Comparison of ENCODE assay signal across 3 cellular contexts in the genomic region with DNA sequence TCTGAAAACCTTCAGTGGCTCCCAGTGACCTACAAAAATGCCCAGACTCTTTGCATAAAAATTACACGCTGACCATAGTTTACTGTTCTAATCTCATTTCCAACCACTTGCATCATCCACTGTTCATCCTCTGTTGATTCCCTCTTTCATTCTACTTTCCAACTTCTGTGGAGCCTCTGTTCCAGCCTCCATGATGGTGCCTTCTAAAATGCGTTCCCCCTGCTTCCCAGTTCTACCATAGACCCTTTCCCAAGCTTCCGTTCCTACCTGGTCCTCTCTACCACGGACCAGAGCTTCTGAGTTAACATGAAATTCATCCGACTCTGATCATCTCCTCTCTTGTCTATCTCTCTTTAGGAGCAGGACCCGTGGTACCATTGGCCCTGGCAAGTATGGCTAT.
TF ChIP-seq lines count a peak whose summit lies in the region.

No MANE protein-coding gene starts in this region.

TF ChIP-seq in liver, 16 proteins besides CTCF, POLR2A, EP300 and RAD21:
- TF ChIP-seq ATF3 (IDR thresholded peaks at IDR 0.05) (peak; percentile 51), FOXA2 (IDR thresholded peaks at IDR 0.05) (no peak)

TF ChIP-seq in HepG2, 621 proteins besides CTCF, POLR2A, EP300 and RAD21 (continued from another document):
- TF ChIP-seq ZNF264 (CRISPR knock-in tag; IDR thresholded peaks at IDR 0.05) = no peak
- TF ChIP-seq PLSCR1 (CRISPR knock-in tag; IDR thresholded peaks at IDR 0.05; ENCODE audit: borderline replicate concordance) = no peak
- no peak for TF ChIP-seq SRSF4 (IDR thresholded peaks at IDR 0.05; ENCODE audit: low read depth, low read length, poor library complexity, severe bottlenecking)
- TF ChIP-seq, protein P1, sequence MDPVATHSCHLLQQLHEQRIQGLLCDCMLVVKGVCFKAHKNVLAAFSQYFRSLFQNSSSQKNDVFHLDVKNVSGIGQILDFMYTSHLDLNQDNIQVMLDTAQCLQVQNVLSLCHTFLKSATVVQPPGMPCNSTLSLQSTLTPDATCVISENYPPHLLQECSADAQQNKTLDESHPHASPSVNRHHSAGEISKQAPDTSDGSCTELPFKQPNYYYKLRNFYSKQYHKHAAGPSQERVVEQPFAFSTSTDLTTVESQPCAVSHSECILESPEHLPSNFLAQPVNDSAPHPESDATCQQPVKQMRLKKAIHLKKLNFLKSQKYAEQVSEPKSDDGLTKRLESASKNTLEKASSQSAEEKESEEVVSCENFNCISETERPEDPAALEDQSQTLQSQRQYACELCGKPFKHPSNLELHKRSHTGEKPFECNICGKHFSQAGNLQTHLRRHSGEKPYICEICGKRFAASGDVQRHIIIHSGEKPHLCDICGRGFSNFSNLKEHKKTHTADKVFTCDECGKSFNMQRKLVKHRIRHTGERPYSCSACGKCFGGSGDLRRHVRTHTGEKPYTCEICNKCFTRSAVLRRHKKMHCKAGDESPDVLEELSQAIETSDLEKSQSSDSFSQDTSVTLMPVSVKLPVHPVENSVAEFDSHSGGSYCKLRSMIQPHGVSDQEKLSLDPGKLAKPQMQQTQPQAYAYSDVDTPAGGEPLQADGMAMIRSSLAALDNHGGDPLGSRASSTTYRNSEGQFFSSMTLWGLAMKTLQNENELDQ (CRISPR knock-in tag; IDR thresholded peaks at IDR 0.05; ENCODE audit: borderline replicate concordance) = no peak
- no peak for TF ChIP-seq ZNF879 (CRISPR knock-in tag; IDR thresholded peaks at IDR 0.05)
- TF ChIP-seq PHF8 (CRISPR knock-in tag; IDR thresholded peaks at IDR 0.05) = no peak
- TF ChIP-seq, protein P2, sequence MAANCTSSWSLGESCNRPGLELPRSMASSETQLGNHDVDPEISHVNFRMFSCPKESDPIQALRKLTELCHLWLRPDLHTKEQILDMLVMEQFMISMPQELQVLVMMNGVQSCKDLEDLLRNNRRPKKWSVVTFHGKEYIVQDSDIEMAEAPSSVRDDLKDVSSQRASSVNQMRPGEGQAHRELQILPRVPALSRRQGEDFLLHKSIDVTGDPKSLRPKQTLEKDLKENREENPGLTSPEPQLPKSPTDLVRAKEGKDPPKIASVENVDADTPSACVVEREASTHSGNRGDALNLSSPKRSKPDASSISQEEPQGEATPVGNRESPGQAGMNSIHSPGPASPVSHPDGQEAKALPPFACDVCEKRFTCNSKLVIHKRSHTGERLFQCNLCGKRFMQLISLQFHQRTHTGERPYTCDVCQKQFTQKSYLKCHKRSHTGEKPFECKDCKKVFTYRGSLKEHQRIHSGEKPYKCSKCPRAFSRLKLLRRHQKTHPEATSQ (CRISPR knock-in tag; IDR thresholded peaks at IDR 0.05; ENCODE audit: borderline replicate concordance) = no peak
- TF ChIP-seq, protein P3, sequence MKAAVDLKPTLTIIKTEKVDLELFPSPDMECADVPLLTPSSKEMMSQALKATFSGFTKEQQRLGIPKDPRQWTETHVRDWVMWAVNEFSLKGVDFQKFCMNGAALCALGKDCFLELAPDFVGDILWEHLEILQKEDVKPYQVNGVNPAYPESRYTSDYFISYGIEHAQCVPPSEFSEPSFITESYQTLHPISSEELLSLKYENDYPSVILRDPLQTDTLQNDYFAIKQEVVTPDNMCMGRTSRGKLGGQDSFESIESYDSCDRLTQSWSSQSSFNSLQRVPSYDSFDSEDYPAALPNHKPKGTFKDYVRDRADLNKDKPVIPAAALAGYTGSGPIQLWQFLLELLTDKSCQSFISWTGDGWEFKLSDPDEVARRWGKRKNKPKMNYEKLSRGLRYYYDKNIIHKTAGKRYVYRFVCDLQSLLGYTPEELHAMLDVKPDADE (CRISPR knock-in tag; IDR thresholded peaks at IDR 0.05) = no peak
- TF ChIP-seq AHR (CRISPR knock-in tag; IDR thresholded peaks at IDR 0.05) = no peak
- no peak for TF ChIP-seq KLF13 (CRISPR knock-in tag; IDR thresholded peaks at IDR 0.05)
- TF ChIP-seq SMARCE1 (IDR thresholded peaks at IDR 0.05; ENCODE audit: borderline replicate concordance) = no peak

TF ChIP-seq in K562, 482 proteins besides CTCF, POLR2A, EP300 and RAD21 (continued from another document and continues in another):
- TF ChIP-seq, protein P4, sequence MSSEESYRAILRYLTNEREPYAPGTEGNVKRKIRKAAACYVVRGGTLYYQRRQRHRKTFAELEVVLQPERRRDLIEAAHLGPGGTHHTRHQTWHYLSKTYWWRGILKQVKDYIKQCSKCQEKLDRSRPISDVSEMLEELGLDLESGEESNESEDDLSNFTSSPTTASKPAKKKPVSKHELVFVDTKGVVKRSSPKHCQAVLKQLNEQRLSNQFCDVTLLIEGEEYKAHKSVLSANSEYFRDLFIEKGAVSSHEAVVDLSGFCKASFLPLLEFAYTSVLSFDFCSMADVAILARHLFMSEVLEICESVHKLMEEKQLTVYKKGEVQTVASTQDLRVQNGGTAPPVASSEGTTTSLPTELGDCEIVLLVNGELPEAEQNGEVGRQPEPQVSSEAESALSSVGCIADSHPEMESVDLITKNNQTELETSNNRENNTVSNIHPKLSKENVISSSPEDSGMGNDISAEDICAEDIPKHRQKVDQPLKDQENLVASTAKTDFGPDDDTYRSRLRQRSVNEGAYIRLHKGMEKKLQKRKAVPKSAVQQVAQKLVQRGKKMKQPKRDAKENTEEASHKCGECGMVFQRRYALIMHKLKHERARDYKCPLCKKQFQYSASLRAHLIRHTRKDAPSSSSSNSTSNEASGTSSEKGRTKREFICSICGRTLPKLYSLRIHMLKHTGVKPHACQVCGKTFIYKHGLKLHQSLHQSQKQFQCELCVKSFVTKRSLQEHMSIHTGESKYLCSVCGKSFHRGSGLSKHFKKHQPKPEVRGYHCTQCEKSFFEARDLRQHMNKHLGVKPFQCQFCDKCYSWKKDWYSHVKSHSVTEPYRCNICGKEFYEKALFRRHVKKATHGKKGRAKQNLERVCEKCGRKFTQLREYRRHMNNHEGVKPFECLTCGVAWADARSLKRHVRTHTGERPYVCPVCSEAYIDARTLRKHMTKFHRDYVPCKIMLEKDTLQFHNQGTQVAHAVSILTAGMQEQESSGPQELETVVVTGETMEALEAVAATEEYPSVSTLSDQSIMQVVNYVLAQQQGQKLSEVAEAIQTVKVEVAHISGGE (CRISPR knock-in tag; IDR thresholded peaks at IDR 0.05) = peak in 1 of 3 experiments; percentile 92; a peak in 2 of 6 replicates
- no peak for TF ChIP-seq NKRF (IDR thresholded peaks at IDR 0.05; ENCODE audit: borderline replicate concordance)
- TF ChIP-seq HDAC1 (IDR thresholded peaks at IDR 0.05) = no peak
- TF ChIP-seq NCOA4 (IDR thresholded peaks at IDR 0.05; ENCODE audit: partially characterized antibody) = no peak
- 0 out of 2 replicates have a peak, but pooled peaks have one; percentile 80 for TF ChIP-seq ZNF584 (CRISPR knock-in tag; IDR thresholded peaks at IDR 0.05; ENCODE audit: low read depth)
- no peak for TF ChIP-seq POLR2H (tag; IDR thresholded peaks at IDR 0.05; ENCODE audit: low read depth)
- TF ChIP-seq ZNF830 (CRISPR knock-in tag; IDR thresholded peaks at IDR 0.05) = no peak
- 0 out of 2 replicates have a peak, but pooled peaks have one; percentile 50 for TF ChIP-seq ZNF197 (CRISPR knock-in tag; IDR thresholded peaks at IDR 0.05; ENCODE audit: low read depth)
- TF ChIP-seq CEBPG (CRISPR knock-in tag; IDR thresholded peaks at IDR 0.05) = no peak
- TF ChIP-seq CEBPG (tag; conservative IDR thresholded peaks at IDR 0.05 in 1 of 2, IDR thresholded peaks at IDR 0.05 in 1 of 2) = peak; percentile 87 to 92
- TF ChIP-seq ZNF740 (CRISPR knock-in tag; IDR thresholded peaks at IDR 0.05) = no peak
- TF ChIP-seq ZNF740 (tag; IDR thresholded peaks at IDR 0.05) = no peak
- TF ChIP-seq ZNF184 (CRISPR knock-in tag; IDR thresholded peaks at IDR 0.05) = 0 out of 2 replicates have a peak, but pooled peaks have one; percentile 72
- peak; percentile 58; the same call in 1 of the 2 replicates for TF ChIP-seq ATF3 (IDR thresholded peaks at IDR 0.05)
- TF ChIP-seq ATF3 (CRISPR knock-in tag; conservative IDR thresholded peaks at IDR 0.05) = no peak
- TF ChIP-seq EP400 (IDR thresholded peaks at IDR 0.05) = no peak
- TF ChIP-seq SMC3 (conservative IDR thresholded peaks at IDR 0.05; ENCODE audit: insufficient read depth, low read depth, low read length) = no peak
- TF ChIP-seq SMAD3 (CRISPR knock-in tag; conservative IDR thresholded peaks at IDR 0.05) = peak; percentile 43; the same call in 1 of the 2 replicates
- no peak for TF ChIP-seq ZNF507 (tag; conservative IDR thresholded peaks at IDR 0.05)
- TF ChIP-seq DMBX1 (CRISPR knock-in tag; IDR thresholded peaks at IDR 0.05; ENCODE audit: borderline replicate concordance) = peak; percentile 39; the same call in 1 of the 2 replicates
- TF ChIP-seq FOXM1 (IDR thresholded peaks at IDR 0.05; ENCODE audit: low read depth) = no peak
- no peak for TF ChIP-seq FOXM1 (CRISPR knock-in tag; IDR thresholded peaks at IDR 0.05; ENCODE audit: low read depth)
- TF ChIP-seq SLC30A9 (CRISPR knock-in tag; IDR thresholded peaks at IDR 0.05) = no peak
- 0 out of 2 replicates have a peak, but pooled peaks have one; percentile 12 for TF ChIP-seq CXXC5 (CRISPR knock-in tag; IDR thresholded peaks at IDR 0.05)
- TF ChIP-seq, protein P5, sequence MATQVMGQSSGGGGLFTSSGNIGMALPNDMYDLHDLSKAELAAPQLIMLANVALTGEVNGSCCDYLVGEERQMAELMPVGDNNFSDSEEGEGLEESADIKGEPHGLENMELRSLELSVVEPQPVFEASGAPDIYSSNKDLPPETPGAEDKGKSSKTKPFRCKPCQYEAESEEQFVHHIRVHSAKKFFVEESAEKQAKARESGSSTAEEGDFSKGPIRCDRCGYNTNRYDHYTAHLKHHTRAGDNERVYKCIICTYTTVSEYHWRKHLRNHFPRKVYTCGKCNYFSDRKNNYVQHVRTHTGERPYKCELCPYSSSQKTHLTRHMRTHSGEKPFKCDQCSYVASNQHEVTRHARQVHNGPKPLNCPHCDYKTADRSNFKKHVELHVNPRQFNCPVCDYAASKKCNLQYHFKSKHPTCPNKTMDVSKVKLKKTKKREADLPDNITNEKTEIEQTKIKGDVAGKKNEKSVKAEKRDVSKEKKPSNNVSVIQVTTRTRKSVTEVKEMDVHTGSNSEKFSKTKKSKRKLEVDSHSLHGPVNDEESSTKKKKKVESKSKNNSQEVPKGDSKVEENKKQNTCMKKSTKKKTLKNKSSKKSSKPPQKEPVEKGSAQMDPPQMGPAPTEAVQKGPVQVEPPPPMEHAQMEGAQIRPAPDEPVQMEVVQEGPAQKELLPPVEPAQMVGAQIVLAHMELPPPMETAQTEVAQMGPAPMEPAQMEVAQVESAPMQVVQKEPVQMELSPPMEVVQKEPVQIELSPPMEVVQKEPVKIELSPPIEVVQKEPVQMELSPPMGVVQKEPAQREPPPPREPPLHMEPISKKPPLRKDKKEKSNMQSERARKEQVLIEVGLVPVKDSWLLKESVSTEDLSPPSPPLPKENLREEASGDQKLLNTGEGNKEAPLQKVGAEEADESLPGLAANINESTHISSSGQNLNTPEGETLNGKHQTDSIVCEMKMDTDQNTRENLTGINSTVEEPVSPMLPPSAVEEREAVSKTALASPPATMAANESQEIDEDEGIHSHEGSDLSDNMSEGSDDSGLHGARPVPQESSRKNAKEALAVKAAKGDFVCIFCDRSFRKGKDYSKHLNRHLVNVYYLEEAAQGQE (CRISPR knock-in tag; IDR thresholded peaks at IDR 0.05; ENCODE audit: low read depth) = no peak
- TF ChIP-seq, protein P6, sequence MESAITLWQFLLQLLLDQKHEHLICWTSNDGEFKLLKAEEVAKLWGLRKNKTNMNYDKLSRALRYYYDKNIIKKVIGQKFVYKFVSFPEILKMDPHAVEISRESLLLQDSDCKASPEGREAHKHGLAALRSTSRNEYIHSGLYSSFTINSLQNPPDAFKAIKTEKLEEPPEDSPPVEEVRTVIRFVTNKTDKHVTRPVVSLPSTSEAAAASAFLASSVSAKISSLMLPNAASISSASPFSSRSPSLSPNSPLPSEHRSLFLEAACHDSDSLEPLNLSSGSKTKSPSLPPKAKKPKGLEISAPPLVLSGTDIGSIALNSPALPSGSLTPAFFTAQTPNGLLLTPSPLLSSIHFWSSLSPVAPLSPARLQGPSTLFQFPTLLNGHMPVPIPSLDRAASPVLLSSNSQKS (CRISPR knock-in tag; IDR thresholded peaks at IDR 0.05) = no peak
- TF ChIP-seq KLF13 (tag; IDR thresholded peaks at IDR 0.05; ENCODE audit: borderline replicate concordance, low read depth) = no peak
- no peak for TF ChIP-seq SFPQ (IDR thresholded peaks at IDR 0.05; ENCODE audit: low read depth, low read length)
